Comparison of ENCODE assay signal across 9 cellular contexts in genomic region chr2:187842978-187843847, GRCh38.
DNase-seq lines count a peak whose midpoint lies in the region; ATAC-seq and TF ChIP-seq lines count a peak whose summit lies in the region.
"Had no signal": no experiment of that assay in that cellular context is flagged by ENCODE, and none has a peak within 500 bp of the region (broad histone marks: within the 10 kb centered on the region; RNA-seq: fewer than 3 reads in every experiment).

No MANE protein-coding gene starts in this region.

- TF ChIP-seq CTCF in GM12864 (IDR thresholded peaks at IDR 0.05; ENCODE audit: low read depth, low read length, missing control alignments) (peak; percentile 40), HCT116 (IDR thresholded peaks at IDR 0.05 in 2 of 3, conservative IDR thresholded peaks at IDR 0.05 in 1 of 3; ENCODE audit: borderline replicate concordance in 1 of 3, insufficient read depth in 1 of 3, low read depth in 2 of 3, low read length in 2 of 3) (peak; percentile 54 to 78 (median 68)), WI38 (IDR thresholded peaks at IDR 0.05; ENCODE audit: low read depth, low read length) (peak; percentile 40; the same call in 1 of the 2 replicates), transverse colon (IDR thresholded peaks at IDR 0.05) (peak; percentile 26 to 50 (median 48))

- H3K4me3 ChIP-seq in GM12864 (ENCODE audit: low read depth, low read length) (no peak overlapping the region), HCT116 (replicated peaks in 1 of 2; ENCODE audit: low read depth in 1 of 2, low read length in 2 of 2) (no peak overlapping the region), WI38 (ENCODE audit: low read depth, low read length) (no peak overlapping the region), transverse colon (no peak overlapping the region)

- H3K27me3 ChIP-seq in HCT116 (ENCODE audit: insufficient read depth, low read length), result no peaks in the 10 kb centered on the region
- no peaks in the 10 kb centered on the region for H3K27me3 ChIP-seq in transverse colon

- WGBS in transverse colon (ENCODE audit: low coverage in 1 of 2), 2 donors, result 42 to 52% methylated on average over 8 of the region's 8 CpGs

- no peaks in the 10 kb centered on the region for H3K4me1 Mint-ChIP-seq in activated T-helper 17 cell treated with anti-CD3 and anti-CD28 coated beads, Interleukin-2, amount 50 U/mL, for 72 hours
- H3K4me1 Mint-ChIP-seq: stimulated activated naive B cell treated with anti-CD40 and anti-IgM and Interleukin-4, amounts not matched to agents 10 μg/mL and 1 μg/mL and 100 μg/mL, for 72 hours had no signal

- H3K36me3 Mint-ChIP-seq in activated T-helper 17 cell treated with anti-CD3 and anti-CD28 coated beads, Interleukin-2, amount 50 U/mL, for 72 hours (ENCODE audit: low read depth), result no peaks in the 10 kb centered on the region
- H3K36me3 Mint-ChIP-seq: activated naive CD4-positive, alpha-beta T cell treated with anti-CD3 and anti-CD28 coated beads, Interleukin-2, amount 50 U/mL, for 72 hours; stimulated activated naive B cell treated with anti-CD40 and anti-IgM and Interleukin-4, amounts not matched to agents 10 μg/mL and 1 μg/mL and 100 μg/mL, for 72 hours had no signal

- H3K27ac Mint-ChIP-seq in activated T-helper 17 cell treated with anti-CD3 and anti-CD28 coated beads, Interleukin-2, amount 50 U/mL, for 72 hours, result no peak overlapping the region
- H3K27ac Mint-ChIP-seq: activated naive CD4-positive, alpha-beta T cell treated with anti-CD3 and anti-CD28 coated beads, Interleukin-2, amount 50 U/mL, for 72 hours; stimulated activated naive B cell treated with anti-CD40 and anti-IgM and Interleukin-4, amounts not matched to agents 10 μg/mL and 1 μg/mL and 100 μg/mL, for 72 hours had no signal

- TF ChIP-seq EP300 in transverse colon (IDR thresholded peaks at IDR 0.05; ENCODE audit: low read depth), result no peak

- peak; percentile 81 for ATAC-seq in HCT116
- no peak for ATAC-seq in activated T-helper 17 cell treated with anti-CD3 and anti-CD28 coated beads, Interleukin-2, amount 50 U/mL, for 72 hours (replicated peaks)
- ATAC-seq: activated naive CD4-positive, alpha-beta T cell treated with anti-CD3 and anti-CD28 coated beads, Interleukin-2, amount 50 U/mL, for 72 hours had no signal

- no peak overlapping the region for H3K4me3 Mint-ChIP-seq in activated T-helper 17 cell treated with anti-CD3 and anti-CD28 coated beads, Interleukin-2, amount 50 U/mL, for 72 hours
- H3K4me3 Mint-ChIP-seq: stimulated activated naive B cell treated with anti-CD40 and anti-IgM and Interleukin-4, amounts not matched to agents 10 μg/mL and 1 μg/mL and 100 μg/mL, for 72 hours had no signal

- RAD21 ChIA-PET in HCT116 (lab: Charles Lee; ENCODE audit: low non-redundant PET in 1 of 2, low total read pairs in 2 of 2, uncharacterized antibody in 2 of 2, unreplicated experiment in 2 of 2), result interaction anchor here (1.0 to 1.5 kb wide), 3 partner anchors 343 to 671 kb away, joined by 4 to 5 read pairs (median 5); no protein-coding TSS in a partner anchor

- in situ Hi-C loops in transverse colon (cut with MboI; ENCODE audit: low pct_ligation_motif_present in 1 of 4, low pct_unique_long_range_greater_than_20kb in 1 of 4, low sequenced_read_pairs in 3 of 4), result loop anchor here in 2 of 4 donors (25.0 kb wide), 2 partner anchors 331 to 356 kb away; no protein-coding TSS in a partner anchor

- H4K20me1 ChIP-seq in HCT116 (ENCODE audit: insufficient read depth), result no peaks in the 10 kb centered on the region

- no peaks in the 10 kb centered on the region for H3K9me2 ChIP-seq in HCT116 (ENCODE audit: insufficient read depth)

- H3K27me3 Mint-ChIP-seq in activated T-helper 17 cell treated with anti-CD3 and anti-CD28 coated beads, Interleukin-2, amount 50 U/mL, for 72 hours, result no peaks in the 10 kb centered on the region
- H3K27me3 Mint-ChIP-seq: stimulated activated naive B cell treated with anti-CD40 and anti-IgM and Interleukin-4, amounts not matched to agents 10 μg/mL and 1 μg/mL and 100 μg/mL, for 72 hours had no signal

- intact Hi-C loops in HCT116 (cut with micrococcal nuclease) (loop anchor here (1.0 to 10.0 kb wide), 6 partner anchors 246 to 1132 kb away; partner anchors contain the start of gene COL3A1), transverse colon (cut with DNase I; ENCODE audit: low total_unique reads) (no loop called here)

- CTCF ChIA-PET in HCT116 (lab: Charles Lee), result interaction anchor here (0.7 to 3.6 kb wide), 6 partner anchors 8 to 452 kb away, joined by 3 to 38 read pairs (median 8); no protein-coding TSS in a partner anchor

- H3K9ac ChIP-seq in HCT116 (ENCODE audit: low read length), result no peak overlapping the region

- POLR2A ChIA-PET in HCT116 (lab: Charles Lee), result no interaction called here

- peak; percentile 87 for TF ChIP-seq RAD21 in HCT116 (IDR thresholded peaks at IDR 0.05; ENCODE audit: low read depth)

- H3K36me3 ChIP-seq in HCT116 (ENCODE audit: control insufficient read depth in 1 of 2, insufficient read depth in 2 of 2, low read length in 2 of 2), result no peaks in the 10 kb centered on the region
- no peaks in the 10 kb centered on the region for H3K36me3 ChIP-seq in transverse colon

- H3K4me1 ChIP-seq in HCT116 (ENCODE audit: control insufficient read depth in 1 of 2, insufficient read depth in 2 of 2, low read length in 2 of 2), result no peaks in the 10 kb centered on the region
- no peaks in the 10 kb centered on the region for H3K4me1 ChIP-seq in transverse colon

- H3K9me3 ChIP-seq in HCT116 (ENCODE audit: control insufficient read depth in 1 of 2, insufficient read depth in 1 of 2, low read depth in 1 of 2, low read length in 2 of 2) (no peaks in the 10 kb centered on the region), transverse colon (no peaks in the 10 kb centered on the region)

- H3K4me2 ChIP-seq in HCT116 (ENCODE audit: low read length), result peak overlapping the region; percentile 17; the same call in 1 of the 2 replicates

- H2AFZ ChIP-seq in HCT116 (ENCODE audit: low read depth, low read length, poor library complexity, severe bottlenecking), result peak overlapping the region; percentile 95

- no TSS peak for BruUV-seq in HCT116 (replicated peaks; lab: Mats Ljungman, UMichigan)

- H3K27ac ChIP-seq in HCT116 (ENCODE audit: low read depth, low read length) (no peak overlapping the region), transverse colon (no peak overlapping the region)

- TF ChIP-seq POLR2A in HCT116 (IDR thresholded peaks at IDR 0.05; ENCODE audit: borderline replicate concordance, extremely low read depth, insufficient read depth, insufficient read length) (no peak), transverse colon (IDR thresholded peaks at IDR 0.05) (no peak)

- no peaks in the 10 kb centered on the region for H3K9me3 Mint-ChIP-seq in activated T-helper 17 cell treated with anti-CD3 and anti-CD28 coated beads, Interleukin-2, amount 50 U/mL, for 72 hours
- H3K9me3 Mint-ChIP-seq: activated naive CD4-positive, alpha-beta T cell treated with anti-CD3 and anti-CD28 coated beads, Interleukin-2, amount 50 U/mL, for 72 hours; stimulated activated naive B cell treated with anti-CD40 and anti-IgM and Interleukin-4, amounts not matched to agents 10 μg/mL and 1 μg/mL and 100 μg/mL, for 72 hours had no signal

- no peaks in the 10 kb centered on the region for H3K79me2 ChIP-seq in HCT116 (ENCODE audit: insufficient read depth, low read length)

- DNase-seq in GM12864 (ENCODE audit: low read depth) (peak; percentile 10), HCT116 (ENCODE audit: low read depth, low spot score) (peak; percentile 53), NCI-H1417 (lab: John Stamatoyannopoulos, UW) (peak; percentile 12 to 75 (median 28)), iPS-NIHi7 (ENCODE audit: extremely low spot score) (peak; percentile 48), transverse colon (no peak)
- DNase-seq: stimulated activated naive B cell treated with anti-CD40 and anti-IgM and Interleukin-4, amounts not matched to agents 10 μg/mL and 1 μg/mL and 100 μg/mL, for 72 hours had no signal

TF ChIP-seq in HCT116, 20 proteins besides CTCF, POLR2A, EP300 and RAD21:
- TF ChIP-seq CEBPB (IDR thresholded peaks at IDR 0.05; ENCODE audit: low read depth), result no peak
- TF ChIP-seq SP1 (IDR thresholded peaks at IDR 0.05; ENCODE audit: low read depth), result no peak
- TF ChIP-seq POLR2AphosphoS5 (IDR thresholded peaks at IDR 0.05; ENCODE audit: low read depth, low read length), result no peak
